8 cellular contexts compared by ENCODE assay signal in genomic region chr17:40219073-40219860, GRCh38. TPM values are rescaled to one million over a fixed set of nuclear protein-coding genes. Genes with fewer than 3 reads are reported as not detected.
DNase-seq lines count a peak whose midpoint lies in the region; ATAC-seq and TF ChIP-seq lines count a peak whose summit lies in the region.

WIPF2 (plus strand) TSS chr17:40219304; CDS start chr17:40256460, 37,156 bp downstream.

- peaks cover 31% of the 10 kb centered on the region for H3K4me1 Mint-ChIP-seq in Calu3 (ENCODE audit: low read depth, unreplicated experiment)

- H3K27ac Mint-ChIP-seq in Calu3 (ENCODE audit: unreplicated experiment), result peak within 1 kb of the TSS; percentile 36

- peak within 1 kb of the TSS; percentile 79 for H3K4me2 ChIP-seq in OCI-LY3 (ENCODE audit: low read length)

- H3K9me3 ChIP-seq in OCI-LY3 (ENCODE audit: insufficient read depth, low read length) (no peaks in the 10 kb centered on the region), mononuclear cell (ENCODE audit: low read depth, low read length) (no peaks in the 10 kb centered on the region)

- TF ChIP-seq CTCF in Calu3 (IDR thresholded peaks at IDR 0.05; ENCODE audit: unreplicated experiment), result no peak
- peak; percentile 24; the same call in 1 of the 2 replicates for TF ChIP-seq CTCF in OCI-LY3 (IDR thresholded peaks at IDR 0.05; ENCODE audit: low read depth, low read length)
- peak; percentile 81 for TF ChIP-seq CTCF in epithelial cell of esophagus (IDR thresholded peaks at IDR 0.05; ENCODE audit: insufficient read depth, low read depth, low read length, missing control alignments)

- peak; percentile 100 for DNase-seq in Calu3
- DNase-seq in HuH-7 (ENCODE audit: low spot score), result peak; percentile 88
- DNase-seq in activated CD8-positive, alpha-beta memory T cell treated with anti-CD3 and anti-CD28 coated beads, Interleukin-2, amount 50 U/mL, for 48 hours, result peak; percentile 97
- DNase-seq in epithelial cell of esophagus (ENCODE audit: low read depth), result peak; percentile 97
- DNase-seq in stimulated activated CD8-positive, alpha-beta memory T cell treated with anti-CD3 and anti-CD28 coated beads, Interleukin-4, amount 100 ng/mL, for 1 hour (ENCODE audit: low read depth in 2 of 2, low spot score in 1 of 2), result peak; percentile 91 to 95

- intact Hi-C loops in Calu3 (cut with micrococcal nuclease; ENCODE audit: unreplicated experiment), result loop anchor here (1.0 to 5.0 kb wide), 2 partner anchors 63 to 71 kb away; no protein-coding TSS in a partner anchor

- H3K9me3 Mint-ChIP-seq in Calu3 (ENCODE audit: low read depth, unreplicated experiment), result peaks cover 4% of the 10 kb centered on the region

- peaks cover 17% of the 10 kb centered on the region for H3K79me2 ChIP-seq in OCI-LY3 (ENCODE audit: low read length)

- no peaks in the 10 kb centered on the region for H3K36me3 ChIP-seq in OCI-LY3 (replicated peaks; ENCODE audit: low read depth, low read length)

- H3K9ac ChIP-seq in OCI-LY3 (ENCODE audit: low read length), result peak within 1 kb of the TSS; percentile 75

- H3K27me3 ChIP-seq in OCI-LY3 (ENCODE audit: low read depth, low read length) (no peaks in the 10 kb centered on the region), mononuclear cell (ENCODE audit: insufficient read depth, low read length) (no peaks in the 10 kb centered on the region)

- BruUV-seq in Calu3 (replicated peaks; lab: Mats Ljungman, UMichigan), result no TSS peak

- no peaks in the 10 kb centered on the region for H4K20me1 ChIP-seq in OCI-LY3 (ENCODE audit: insufficient read depth, low read length)

- H3K27me3 Mint-ChIP-seq in Calu3 (ENCODE audit: unreplicated experiment), result no peaks in the 10 kb centered on the region

- peak; percentile 85 for ATAC-seq in GM21423 (IDR thresholded peaks at IDR 0.05; ENCODE audit: unreplicated experiment)

- H3K4me3 ChIP-seq in OCI-LY3 (ENCODE audit: low read length), result peak within 1 kb of the TSS; percentile 84
- peak within 1 kb of the TSS; percentile 94 for H3K4me3 ChIP-seq in epithelial cell of esophagus (ENCODE audit: low read length)
- peak within 1 kb of the TSS; percentile 69 for H3K4me3 ChIP-seq in mononuclear cell (ENCODE audit: low read length)

- H2AFZ ChIP-seq in OCI-LY3 (ENCODE audit: low read depth, low read length), result peak within 1 kb of the TSS; percentile 83

- CTCF ChIA-PET in Calu3 (lab: Charles Lee), result interaction anchor here (0.5 to 5.4 kb wide), 104 partner anchors 10 to 1398 kb away, joined by 3 to 171 read pairs (median 5); partner anchors contain the start of genes CASC3, CDC6, ERBB2 and GJD3

- H3K4me3 Mint-ChIP-seq in Calu3 (ENCODE audit: low read depth, unreplicated experiment), result peak within 1 kb of the TSS; percentile 78

- peak within 1 kb of the TSS; percentile 51 for H3K27ac ChIP-seq in OCI-LY3 (ENCODE audit: low read length)

- peaks cover 53% of the 10 kb centered on the region for H3K36me3 Mint-ChIP-seq in Calu3 (ENCODE audit: insufficient read depth, unreplicated experiment)

- H3K4me1 ChIP-seq in OCI-LY3 (ENCODE audit: low read length) (peaks cover 8% of the 10 kb centered on the region), mononuclear cell (ENCODE audit: insufficient read depth, low read length) (peaks cover 22% of the 10 kb centered on the region)

RNA-seq across cellular contexts. Expression of gene WIPF2, which starts in this region (rescaled TPM):
- 327 and 376 TPM in 2 replicates for total RNA-seq in Calu3 (2022)
- 11.8 TPM for total RNA-seq in mononuclear cell

Comparison
In these comparisons a context has a peak if more than half of its experiments do, and no peak if none do; other contexts are left out.
1. Peak in every context shown above with its lines: DNase-seq, ATAC-seq, H3K4me3 ChIP-seq and H3K27ac ChIP-seq.
2. RNA of gene WIPF2 (total RNA-seq): 327 to 376 TPM in Calu3; 11.8 TPM in mononuclear cell (single experiment); every median in the first group is over 10 times any median in the second.